In the genomic region with DNA sequence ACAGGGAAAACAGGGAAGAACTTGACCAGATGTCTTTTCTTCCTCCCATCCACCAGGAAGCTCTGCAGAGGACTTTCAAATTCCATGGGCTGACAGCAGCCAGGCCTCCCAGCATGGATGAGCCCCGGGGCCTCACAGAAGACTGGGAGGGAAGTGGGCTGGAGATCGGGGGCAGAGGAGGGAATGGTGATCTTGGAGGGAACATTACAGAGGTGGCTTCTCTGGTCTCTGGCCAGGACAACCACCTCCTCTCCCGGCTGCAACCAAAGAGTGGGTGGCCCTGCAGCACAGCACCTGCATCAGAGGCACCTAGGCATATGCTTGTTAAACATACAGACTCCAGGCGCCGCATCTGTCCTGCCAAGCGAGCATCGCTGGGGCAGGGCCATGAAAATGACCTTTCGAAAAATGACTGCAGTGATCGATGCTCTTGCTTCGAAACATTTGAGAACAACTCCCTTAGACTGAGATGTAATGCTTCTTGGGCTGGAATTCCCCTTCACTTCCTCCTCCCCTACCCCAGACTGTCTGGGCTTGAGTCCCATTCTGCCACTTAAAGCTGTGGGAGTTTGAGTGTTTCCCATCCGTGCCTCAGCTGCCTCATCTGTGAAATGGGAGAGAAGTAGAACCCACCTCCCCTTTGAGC, we compare ENCODE assay signal across 2 cellular contexts.
TF ChIP-seq lines count a peak whose summit lies in the region.

No MANE protein-coding gene starts in this region.

TF ChIP-seq in SK-N-SH, 30 proteins besides CTCF, POLR2A, EP300 and RAD21 (continued from another document):
- TF ChIP-seq, protein P1, sequence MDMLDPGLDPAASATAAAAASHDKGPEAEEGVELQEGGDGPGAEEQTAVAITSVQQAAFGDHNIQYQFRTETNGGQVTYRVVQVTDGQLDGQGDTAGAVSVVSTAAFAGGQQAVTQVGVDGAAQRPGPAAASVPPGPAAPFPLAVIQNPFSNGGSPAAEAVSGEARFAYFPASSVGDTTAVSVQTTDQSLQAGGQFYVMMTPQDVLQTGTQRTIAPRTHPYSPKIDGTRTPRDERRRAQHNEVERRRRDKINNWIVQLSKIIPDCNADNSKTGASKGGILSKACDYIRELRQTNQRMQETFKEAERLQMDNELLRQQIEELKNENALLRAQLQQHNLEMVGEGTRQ (IDR thresholded peaks at IDR 0.05; ENCODE audit: borderline replicate concordance, low read depth, low read length) = no peak
- TF ChIP-seq, protein P2, sequence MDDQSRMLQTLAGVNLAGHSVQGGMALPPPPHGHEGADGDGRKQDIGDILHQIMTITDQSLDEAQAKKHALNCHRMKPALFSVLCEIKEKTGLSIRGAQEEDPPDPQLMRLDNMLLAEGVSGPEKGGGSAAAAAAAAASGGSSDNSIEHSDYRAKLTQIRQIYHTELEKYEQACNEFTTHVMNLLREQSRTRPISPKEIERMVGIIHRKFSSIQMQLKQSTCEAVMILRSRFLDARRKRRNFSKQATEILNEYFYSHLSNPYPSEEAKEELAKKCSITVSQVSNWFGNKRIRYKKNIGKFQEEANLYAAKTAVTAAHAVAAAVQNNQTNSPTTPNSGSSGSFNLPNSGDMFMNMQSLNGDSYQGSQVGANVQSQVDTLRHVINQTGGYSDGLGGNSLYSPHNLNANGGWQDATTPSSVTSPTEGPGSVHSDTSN (IDR thresholded peaks at IDR 0.05) = no peak
- TF ChIP-seq SMC3 (IDR thresholded peaks at IDR 0.05; ENCODE audit: low read depth, low read length) (no peak), MXI1 (IDR thresholded peaks at IDR 0.05; ENCODE audit: low read depth, low read length) (no peak), FOXJ3 (CRISPR knock-in tag; IDR thresholded peaks at IDR 0.05) (no peak), FOSL2 (IDR thresholded peaks at IDR 0.05; ENCODE audit: borderline replicate concordance, low read depth) (no peak), RCOR1 (IDR thresholded peaks at IDR 0.05; ENCODE audit: low read length) (no peak), NRF1 (IDR thresholded peaks at IDR 0.05; ENCODE audit: low read depth, low read length) (no peak), ELF1 (IDR thresholded peaks at IDR 0.05) (no peak), SIN3A (IDR thresholded peaks at IDR 0.05; ENCODE audit: borderline replicate concordance, low read depth, low read length) (no peak), CHD2 (IDR thresholded peaks at IDR 0.05; ENCODE audit: low read length, partially characterized antibody) (no peak), JUND (IDR thresholded peaks at IDR 0.05) (no peak), EZH2phosphoT487 (IDR thresholded peaks at IDR 0.05; ENCODE audit: borderline replicate concordance, low read depth) (no peak), FOXM1 (IDR thresholded peaks at IDR 0.05; ENCODE audit: low read depth) (no peak)
- TF ChIP-seq, protein P3, sequence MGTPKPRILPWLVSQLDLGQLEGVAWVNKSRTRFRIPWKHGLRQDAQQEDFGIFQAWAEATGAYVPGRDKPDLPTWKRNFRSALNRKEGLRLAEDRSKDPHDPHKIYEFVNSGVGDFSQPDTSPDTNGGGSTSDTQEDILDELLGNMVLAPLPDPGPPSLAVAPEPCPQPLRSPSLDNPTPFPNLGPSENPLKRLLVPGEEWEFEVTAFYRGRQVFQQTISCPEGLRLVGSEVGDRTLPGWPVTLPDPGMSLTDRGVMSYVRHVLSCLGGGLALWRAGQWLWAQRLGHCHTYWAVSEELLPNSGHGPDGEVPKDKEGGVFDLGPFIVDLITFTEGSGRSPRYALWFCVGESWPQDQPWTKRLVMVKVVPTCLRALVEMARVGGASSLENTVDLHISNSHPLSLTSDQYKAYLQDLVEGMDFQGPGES (IDR thresholded peaks at IDR 0.05; ENCODE audit: low read depth, low read length) = no peak
- TF ChIP-seq, protein P4, sequence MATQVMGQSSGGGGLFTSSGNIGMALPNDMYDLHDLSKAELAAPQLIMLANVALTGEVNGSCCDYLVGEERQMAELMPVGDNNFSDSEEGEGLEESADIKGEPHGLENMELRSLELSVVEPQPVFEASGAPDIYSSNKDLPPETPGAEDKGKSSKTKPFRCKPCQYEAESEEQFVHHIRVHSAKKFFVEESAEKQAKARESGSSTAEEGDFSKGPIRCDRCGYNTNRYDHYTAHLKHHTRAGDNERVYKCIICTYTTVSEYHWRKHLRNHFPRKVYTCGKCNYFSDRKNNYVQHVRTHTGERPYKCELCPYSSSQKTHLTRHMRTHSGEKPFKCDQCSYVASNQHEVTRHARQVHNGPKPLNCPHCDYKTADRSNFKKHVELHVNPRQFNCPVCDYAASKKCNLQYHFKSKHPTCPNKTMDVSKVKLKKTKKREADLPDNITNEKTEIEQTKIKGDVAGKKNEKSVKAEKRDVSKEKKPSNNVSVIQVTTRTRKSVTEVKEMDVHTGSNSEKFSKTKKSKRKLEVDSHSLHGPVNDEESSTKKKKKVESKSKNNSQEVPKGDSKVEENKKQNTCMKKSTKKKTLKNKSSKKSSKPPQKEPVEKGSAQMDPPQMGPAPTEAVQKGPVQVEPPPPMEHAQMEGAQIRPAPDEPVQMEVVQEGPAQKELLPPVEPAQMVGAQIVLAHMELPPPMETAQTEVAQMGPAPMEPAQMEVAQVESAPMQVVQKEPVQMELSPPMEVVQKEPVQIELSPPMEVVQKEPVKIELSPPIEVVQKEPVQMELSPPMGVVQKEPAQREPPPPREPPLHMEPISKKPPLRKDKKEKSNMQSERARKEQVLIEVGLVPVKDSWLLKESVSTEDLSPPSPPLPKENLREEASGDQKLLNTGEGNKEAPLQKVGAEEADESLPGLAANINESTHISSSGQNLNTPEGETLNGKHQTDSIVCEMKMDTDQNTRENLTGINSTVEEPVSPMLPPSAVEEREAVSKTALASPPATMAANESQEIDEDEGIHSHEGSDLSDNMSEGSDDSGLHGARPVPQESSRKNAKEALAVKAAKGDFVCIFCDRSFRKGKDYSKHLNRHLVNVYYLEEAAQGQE (IDR thresholded peaks at IDR 0.05; ENCODE audit: low read depth, low read length) = no peak

TF ChIP-seq in SK-N-SH treated with all-trans-retinoic acid at 6 μM for 48 hours, 23 proteins besides CTCF, POLR2A, EP300 and RAD21 (continued from another document):
- TF ChIP-seq, protein P5, sequence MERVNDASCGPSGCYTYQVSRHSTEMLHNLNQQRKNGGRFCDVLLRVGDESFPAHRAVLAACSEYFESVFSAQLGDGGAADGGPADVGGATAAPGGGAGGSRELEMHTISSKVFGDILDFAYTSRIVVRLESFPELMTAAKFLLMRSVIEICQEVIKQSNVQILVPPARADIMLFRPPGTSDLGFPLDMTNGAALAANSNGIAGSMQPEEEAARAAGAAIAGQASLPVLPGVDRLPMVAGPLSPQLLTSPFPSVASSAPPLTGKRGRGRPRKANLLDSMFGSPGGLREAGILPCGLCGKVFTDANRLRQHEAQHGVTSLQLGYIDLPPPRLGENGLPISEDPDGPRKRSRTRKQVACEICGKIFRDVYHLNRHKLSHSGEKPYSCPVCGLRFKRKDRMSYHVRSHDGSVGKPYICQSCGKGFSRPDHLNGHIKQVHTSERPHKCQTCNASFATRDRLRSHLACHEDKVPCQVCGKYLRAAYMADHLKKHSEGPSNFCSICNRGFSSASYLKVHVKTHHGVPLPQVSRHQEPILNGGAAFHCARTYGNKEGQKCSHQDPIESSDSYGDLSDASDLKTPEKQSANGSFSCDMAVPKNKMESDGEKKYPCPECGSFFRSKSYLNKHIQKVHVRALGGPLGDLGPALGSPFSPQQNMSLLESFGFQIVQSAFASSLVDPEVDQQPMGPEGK (CRISPR knock-in tag; IDR thresholded peaks at IDR 0.05; ENCODE audit: borderline replicate concordance) = no peak
- no peak for TF ChIP-seq ZNF565 (CRISPR knock-in tag; conservative IDR thresholded peaks at IDR 0.05; ENCODE audit: low read depth)
- no peak for TF ChIP-seq ZC3H10 (CRISPR knock-in tag; IDR thresholded peaks at IDR 0.05)
- no peak for TF ChIP-seq RARB (CRISPR knock-in tag; IDR thresholded peaks at IDR 0.05)
- no peak for TF ChIP-seq TOX (CRISPR knock-in tag; IDR thresholded peaks at IDR 0.05; ENCODE audit: borderline replicate concordance)
- no peak for TF ChIP-seq SNAI2 (CRISPR knock-in tag; IDR thresholded peaks at IDR 0.05)
- TF ChIP-seq, protein P6, sequence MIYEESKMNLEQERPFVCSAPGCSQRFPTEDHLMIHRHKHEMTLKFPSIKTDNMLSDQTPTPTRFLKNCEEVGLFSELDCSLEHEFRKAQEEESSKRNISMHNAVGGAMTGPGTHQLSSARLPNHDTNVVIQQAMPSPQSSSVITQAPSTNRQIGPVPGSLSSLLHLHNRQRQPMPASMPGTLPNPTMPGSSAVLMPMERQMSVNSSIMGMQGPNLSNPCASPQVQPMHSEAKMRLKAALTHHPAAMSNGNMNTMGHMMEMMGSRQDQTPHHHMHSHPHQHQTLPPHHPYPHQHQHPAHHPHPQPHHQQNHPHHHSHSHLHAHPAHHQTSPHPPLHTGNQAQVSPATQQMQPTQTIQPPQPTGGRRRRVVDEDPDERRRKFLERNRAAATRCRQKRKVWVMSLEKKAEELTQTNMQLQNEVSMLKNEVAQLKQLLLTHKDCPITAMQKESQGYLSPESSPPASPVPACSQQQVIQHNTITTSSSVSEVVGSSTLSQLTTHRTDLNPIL (CRISPR knock-in tag; IDR thresholded peaks at IDR 0.05; ENCODE audit: low read depth) = no peak
- TF ChIP-seq, protein P7, sequence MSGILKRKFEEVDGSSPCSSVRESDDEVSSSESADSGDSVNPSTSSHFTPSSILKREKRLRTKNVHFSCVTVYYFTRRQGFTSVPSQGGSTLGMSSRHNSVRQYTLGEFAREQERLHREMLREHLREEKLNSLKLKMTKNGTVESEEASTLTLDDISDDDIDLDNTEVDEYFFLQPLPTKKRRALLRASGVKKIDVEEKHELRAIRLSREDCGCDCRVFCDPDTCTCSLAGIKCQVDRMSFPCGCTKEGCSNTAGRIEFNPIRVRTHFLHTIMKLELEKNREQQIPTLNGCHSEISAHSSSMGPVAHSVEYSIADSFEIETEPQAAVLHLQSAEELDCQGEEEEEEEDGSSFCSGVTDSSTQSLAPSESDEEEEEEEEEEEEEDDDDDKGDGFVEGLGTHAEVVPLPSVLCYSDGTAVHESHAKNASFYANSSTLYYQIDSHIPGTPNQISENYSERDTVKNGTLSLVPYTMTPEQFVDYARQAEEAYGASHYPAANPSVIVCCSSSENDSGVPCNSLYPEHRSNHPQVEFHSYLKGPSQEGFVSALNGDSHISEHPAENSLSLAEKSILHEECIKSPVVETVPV (CRISPR knock-in tag; IDR thresholded peaks at IDR 0.05) = no peak
- TF ChIP-seq, protein P8, sequence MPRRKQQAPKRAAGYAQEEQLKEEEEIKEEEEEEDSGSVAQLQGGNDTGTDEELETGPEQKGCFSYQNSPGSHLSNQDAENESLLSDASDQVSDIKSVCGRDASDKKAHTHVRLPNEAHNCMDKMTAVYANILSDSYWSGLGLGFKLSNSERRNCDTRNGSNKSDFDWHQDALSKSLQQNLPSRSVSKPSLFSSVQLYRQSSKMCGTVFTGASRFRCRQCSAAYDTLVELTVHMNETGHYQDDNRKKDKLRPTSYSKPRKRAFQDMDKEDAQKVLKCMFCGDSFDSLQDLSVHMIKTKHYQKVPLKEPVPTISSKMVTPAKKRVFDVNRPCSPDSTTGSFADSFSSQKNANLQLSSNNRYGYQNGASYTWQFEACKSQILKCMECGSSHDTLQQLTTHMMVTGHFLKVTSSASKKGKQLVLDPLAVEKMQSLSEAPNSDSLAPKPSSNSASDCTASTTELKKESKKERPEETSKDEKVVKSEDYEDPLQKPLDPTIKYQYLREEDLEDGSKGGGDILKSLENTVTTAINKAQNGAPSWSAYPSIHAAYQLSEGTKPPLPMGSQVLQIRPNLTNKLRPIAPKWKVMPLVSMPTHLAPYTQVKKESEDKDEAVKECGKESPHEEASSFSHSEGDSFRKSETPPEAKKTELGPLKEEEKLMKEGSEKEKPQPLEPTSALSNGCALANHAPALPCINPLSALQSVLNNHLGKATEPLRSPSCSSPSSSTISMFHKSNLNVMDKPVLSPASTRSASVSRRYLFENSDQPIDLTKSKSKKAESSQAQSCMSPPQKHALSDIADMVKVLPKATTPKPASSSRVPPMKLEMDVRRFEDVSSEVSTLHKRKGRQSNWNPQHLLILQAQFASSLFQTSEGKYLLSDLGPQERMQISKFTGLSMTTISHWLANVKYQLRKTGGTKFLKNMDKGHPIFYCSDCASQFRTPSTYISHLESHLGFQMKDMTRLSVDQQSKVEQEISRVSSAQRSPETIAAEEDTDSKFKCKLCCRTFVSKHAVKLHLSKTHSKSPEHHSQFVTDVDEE (CRISPR knock-in tag; IDR thresholded peaks at IDR 0.05) = no peak
- TF ChIP-seq TCF4 (CRISPR knock-in tag; IDR thresholded peaks at IDR 0.05; ENCODE audit: borderline replicate concordance) = no peak
